In the genomic region with DNA sequence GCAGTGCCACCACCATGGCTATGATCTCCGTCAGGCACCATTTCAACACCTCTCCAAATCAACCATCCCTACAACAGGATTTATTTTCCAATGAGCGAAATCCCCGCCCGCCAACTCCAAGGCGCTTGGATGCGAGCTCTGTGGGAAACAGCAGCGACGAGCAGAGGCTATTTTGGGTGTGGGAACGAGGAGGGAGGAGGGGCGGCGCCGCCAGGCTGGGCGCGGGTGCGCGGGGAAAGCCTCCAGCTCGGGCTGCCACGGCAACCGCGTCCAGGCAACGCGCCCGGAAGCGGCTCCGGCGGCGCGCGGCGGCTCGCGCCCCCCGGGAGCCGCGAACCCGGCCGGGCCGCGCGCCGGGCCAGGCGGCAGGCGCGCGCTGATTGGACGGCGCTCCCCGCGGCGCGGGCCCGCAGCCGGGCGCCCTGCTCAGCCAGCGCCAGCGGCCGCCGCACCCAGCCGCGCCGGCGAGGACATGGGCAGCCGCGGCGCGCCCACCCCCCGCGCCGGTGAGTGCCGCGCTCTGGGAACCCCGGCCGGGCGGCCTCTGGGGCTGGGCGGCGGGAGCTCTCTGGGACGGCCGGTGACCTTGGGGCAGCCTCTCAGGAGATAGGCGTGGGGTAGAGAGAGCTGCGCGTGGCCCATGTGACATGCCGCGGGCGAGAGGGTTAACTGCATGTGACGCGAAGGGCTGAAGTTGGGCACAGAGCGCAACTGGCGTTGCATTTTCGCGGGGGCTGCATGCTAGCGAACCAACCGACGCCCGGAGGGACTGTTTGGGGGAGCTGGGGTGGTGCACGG, we compare ENCODE assay signal across 2 cellular contexts.
A peak's percentile ranks its signal among the peaks of the same experiment; 100 is the strongest.
TF ChIP-seq lines count a peak whose summit lies in the region.

FAM81A (plus strand) TSS at position 410 of the 798 bp plus-strand sequence. CDS start 20,441 bp downstream, outside the sequence.

TF ChIP-seq in IMR-90, 13 proteins besides CTCF, POLR2A, EP300 and RAD21:
- TF ChIP-seq FOS (IDR thresholded peaks at IDR 0.05; ENCODE audit: low read depth, low read length) (no peak), MXI1 (IDR thresholded peaks at IDR 0.05; ENCODE audit: borderline replicate concordance, low read depth, low read length) (peak; percentile 10; the same call in 1 of the 2 replicates), SMC3 (IDR thresholded peaks at IDR 0.05; ENCODE audit: low read depth, low read length) (no peak), MAFK (IDR thresholded peaks at IDR 0.05; ENCODE audit: low read depth, low read length) (no peak), MAZ (IDR thresholded peaks at IDR 0.05; ENCODE audit: borderline replicate concordance, low read depth, low read length) (no peak; the same call in 1 of the 2 replicates), NFE2L2 (IDR thresholded peaks at IDR 0.05; ENCODE audit: low read depth, low read length) (no peak), BHLHE40 (IDR thresholded peaks at IDR 0.05; ENCODE audit: low read depth, low read length) (no peak), RFX5 (IDR thresholded peaks at IDR 0.05; ENCODE audit: low read depth, low read length) (0 out of 2 replicates have a peak, but pooled peaks have one; percentile 36), CHD1 (IDR thresholded peaks at IDR 0.05; ENCODE audit: low read depth, low read length) (no peak), RCOR1 (IDR thresholded peaks at IDR 0.05; ENCODE audit: insufficient replicate concordance, low read length) (no peak)
- TF ChIP-seq, protein P1, sequence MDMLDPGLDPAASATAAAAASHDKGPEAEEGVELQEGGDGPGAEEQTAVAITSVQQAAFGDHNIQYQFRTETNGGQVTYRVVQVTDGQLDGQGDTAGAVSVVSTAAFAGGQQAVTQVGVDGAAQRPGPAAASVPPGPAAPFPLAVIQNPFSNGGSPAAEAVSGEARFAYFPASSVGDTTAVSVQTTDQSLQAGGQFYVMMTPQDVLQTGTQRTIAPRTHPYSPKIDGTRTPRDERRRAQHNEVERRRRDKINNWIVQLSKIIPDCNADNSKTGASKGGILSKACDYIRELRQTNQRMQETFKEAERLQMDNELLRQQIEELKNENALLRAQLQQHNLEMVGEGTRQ (IDR thresholded peaks at IDR 0.05; ENCODE audit: low read depth, low read length), result peak; percentile 19; the same call in 1 of the 2 replicates
- TF ChIP-seq, protein P2, sequence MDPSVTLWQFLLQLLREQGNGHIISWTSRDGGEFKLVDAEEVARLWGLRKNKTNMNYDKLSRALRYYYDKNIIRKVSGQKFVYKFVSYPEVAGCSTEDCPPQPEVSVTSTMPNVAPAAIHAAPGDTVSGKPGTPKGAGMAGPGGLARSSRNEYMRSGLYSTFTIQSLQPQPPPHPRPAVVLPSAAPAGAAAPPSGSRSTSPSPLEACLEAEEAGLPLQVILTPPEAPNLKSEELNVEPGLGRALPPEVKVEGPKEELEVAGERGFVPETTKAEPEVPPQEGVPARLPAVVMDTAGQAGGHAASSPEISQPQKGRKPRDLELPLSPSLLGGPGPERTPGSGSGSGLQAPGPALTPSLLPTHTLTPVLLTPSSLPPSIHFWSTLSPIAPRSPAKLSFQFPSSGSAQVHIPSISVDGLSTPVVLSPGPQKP (IDR thresholded peaks at IDR 0.05; ENCODE audit: borderline replicate concordance, low read depth, low read length), result no peak

TF ChIP-seq in K562, 482 proteins besides CTCF, POLR2A, EP300 and RAD21:
- TF ChIP-seq NCOA2 (IDR thresholded peaks at IDR 0.05; ENCODE audit: partially characterized antibody in 2 of 2) (no peak), GTF2B (IDR thresholded peaks at IDR 0.05; ENCODE audit: extremely low read depth, insufficient read length) (no peak), MYC (IDR thresholded peaks at IDR 0.05; ENCODE audit: low read depth, low read length) (no peak), MYC (CRISPR knock-in tag; IDR thresholded peaks at IDR 0.05; ENCODE audit: borderline replicate concordance, low read depth) (no peak), NRF1 (conservative IDR thresholded peaks at IDR 0.05 in 1 of 2, IDR thresholded peaks at IDR 0.05 in 1 of 2) (no peak), SOX6 (IDR thresholded peaks at IDR 0.05) (no peak), SRF (CRISPR knock-in tag; IDR thresholded peaks at IDR 0.05) (no peak), RFX5 (IDR thresholded peaks at IDR 0.05; ENCODE audit: low read depth, low read length) (no peak), RB1 (IDR thresholded peaks at IDR 0.05; ENCODE audit: low read depth) (no peak), ZNF24 (IDR thresholded peaks at IDR 0.05) (no peak), C11orf30 (IDR thresholded peaks at IDR 0.05; ENCODE audit: low read depth) (no peak), SRSF3 (IDR thresholded peaks at IDR 0.05; ENCODE audit: insufficient read depth, low read length) (no peak), CBX2 (IDR thresholded peaks at IDR 0.05; ENCODE audit: insufficient read depth, low read length, poor library complexity, severe bottlenecking) (no peak)
- TF ChIP-seq, protein P3, sequence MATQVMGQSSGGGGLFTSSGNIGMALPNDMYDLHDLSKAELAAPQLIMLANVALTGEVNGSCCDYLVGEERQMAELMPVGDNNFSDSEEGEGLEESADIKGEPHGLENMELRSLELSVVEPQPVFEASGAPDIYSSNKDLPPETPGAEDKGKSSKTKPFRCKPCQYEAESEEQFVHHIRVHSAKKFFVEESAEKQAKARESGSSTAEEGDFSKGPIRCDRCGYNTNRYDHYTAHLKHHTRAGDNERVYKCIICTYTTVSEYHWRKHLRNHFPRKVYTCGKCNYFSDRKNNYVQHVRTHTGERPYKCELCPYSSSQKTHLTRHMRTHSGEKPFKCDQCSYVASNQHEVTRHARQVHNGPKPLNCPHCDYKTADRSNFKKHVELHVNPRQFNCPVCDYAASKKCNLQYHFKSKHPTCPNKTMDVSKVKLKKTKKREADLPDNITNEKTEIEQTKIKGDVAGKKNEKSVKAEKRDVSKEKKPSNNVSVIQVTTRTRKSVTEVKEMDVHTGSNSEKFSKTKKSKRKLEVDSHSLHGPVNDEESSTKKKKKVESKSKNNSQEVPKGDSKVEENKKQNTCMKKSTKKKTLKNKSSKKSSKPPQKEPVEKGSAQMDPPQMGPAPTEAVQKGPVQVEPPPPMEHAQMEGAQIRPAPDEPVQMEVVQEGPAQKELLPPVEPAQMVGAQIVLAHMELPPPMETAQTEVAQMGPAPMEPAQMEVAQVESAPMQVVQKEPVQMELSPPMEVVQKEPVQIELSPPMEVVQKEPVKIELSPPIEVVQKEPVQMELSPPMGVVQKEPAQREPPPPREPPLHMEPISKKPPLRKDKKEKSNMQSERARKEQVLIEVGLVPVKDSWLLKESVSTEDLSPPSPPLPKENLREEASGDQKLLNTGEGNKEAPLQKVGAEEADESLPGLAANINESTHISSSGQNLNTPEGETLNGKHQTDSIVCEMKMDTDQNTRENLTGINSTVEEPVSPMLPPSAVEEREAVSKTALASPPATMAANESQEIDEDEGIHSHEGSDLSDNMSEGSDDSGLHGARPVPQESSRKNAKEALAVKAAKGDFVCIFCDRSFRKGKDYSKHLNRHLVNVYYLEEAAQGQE (CRISPR knock-in tag; IDR thresholded peaks at IDR 0.05; ENCODE audit: low read depth), result no peak
- TF ChIP-seq, protein P4, sequence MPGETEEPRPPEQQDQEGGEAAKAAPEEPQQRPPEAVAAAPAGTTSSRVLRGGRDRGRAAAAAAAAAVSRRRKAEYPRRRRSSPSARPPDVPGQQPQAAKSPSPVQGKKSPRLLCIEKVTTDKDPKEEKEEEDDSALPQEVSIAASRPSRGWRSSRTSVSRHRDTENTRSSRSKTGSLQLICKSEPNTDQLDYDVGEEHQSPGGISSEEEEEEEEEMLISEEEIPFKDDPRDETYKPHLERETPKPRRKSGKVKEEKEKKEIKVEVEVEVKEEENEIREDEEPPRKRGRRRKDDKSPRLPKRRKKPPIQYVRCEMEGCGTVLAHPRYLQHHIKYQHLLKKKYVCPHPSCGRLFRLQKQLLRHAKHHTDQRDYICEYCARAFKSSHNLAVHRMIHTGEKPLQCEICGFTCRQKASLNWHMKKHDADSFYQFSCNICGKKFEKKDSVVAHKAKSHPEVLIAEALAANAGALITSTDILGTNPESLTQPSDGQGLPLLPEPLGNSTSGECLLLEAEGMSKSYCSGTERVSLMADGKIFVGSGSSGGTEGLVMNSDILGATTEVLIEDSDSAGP (CRISPR knock-in tag; IDR thresholded peaks at IDR 0.05), result no peak
- TF ChIP-seq, protein P5, sequence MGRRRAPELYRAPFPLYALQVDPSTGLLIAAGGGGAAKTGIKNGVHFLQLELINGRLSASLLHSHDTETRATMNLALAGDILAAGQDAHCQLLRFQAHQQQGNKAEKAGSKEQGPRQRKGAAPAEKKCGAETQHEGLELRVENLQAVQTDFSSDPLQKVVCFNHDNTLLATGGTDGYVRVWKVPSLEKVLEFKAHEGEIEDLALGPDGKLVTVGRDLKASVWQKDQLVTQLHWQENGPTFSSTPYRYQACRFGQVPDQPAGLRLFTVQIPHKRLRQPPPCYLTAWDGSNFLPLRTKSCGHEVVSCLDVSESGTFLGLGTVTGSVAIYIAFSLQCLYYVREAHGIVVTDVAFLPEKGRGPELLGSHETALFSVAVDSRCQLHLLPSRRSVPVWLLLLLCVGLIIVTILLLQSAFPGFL (CRISPR knock-in tag; IDR thresholded peaks at IDR 0.05), result no peak
- TF ChIP-seq, protein P6, sequence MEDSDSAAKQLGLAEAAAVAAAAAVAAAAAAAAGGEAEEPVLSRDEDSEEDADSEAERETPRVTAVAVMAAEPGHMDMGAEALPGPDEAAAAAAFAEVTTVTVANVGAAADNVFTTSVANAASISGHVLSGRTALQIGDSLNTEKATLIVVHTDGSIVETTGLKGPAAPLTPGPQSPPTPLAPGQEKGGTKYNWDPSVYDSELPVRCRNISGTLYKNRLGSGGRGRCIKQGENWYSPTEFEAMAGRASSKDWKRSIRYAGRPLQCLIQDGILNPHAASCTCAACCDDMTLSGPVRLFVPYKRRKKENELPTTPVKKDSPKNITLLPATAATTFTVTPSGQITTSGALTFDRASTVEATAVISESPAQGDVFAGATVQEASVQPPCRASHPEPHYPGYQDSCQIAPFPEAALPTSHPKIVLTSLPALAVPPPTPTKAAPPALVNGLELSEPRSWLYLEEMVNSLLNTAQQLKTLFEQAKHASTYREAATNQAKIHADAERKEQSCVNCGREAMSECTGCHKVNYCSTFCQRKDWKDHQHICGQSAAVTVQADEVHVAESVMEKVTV (CRISPR knock-in tag; IDR thresholded peaks at IDR 0.05), result no peak
- TF ChIP-seq, protein P7, sequence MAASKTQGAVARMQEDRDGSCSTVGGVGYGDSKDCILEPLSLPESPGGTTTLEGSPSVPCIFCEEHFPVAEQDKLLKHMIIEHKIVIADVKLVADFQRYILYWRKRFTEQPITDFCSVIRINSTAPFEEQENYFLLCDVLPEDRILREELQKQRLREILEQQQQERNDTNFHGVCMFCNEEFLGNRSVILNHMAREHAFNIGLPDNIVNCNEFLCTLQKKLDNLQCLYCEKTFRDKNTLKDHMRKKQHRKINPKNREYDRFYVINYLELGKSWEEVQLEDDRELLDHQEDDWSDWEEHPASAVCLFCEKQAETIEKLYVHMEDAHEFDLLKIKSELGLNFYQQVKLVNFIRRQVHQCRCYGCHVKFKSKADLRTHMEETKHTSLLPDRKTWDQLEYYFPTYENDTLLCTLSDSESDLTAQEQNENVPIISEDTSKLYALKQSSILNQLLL (CRISPR knock-in tag; IDR thresholded peaks at IDR 0.05; ENCODE audit: borderline replicate concordance), result no peak
- TF ChIP-seq, protein P8, sequence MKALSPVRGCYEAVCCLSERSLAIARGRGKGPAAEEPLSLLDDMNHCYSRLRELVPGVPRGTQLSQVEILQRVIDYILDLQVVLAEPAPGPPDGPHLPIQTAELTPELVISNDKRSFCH (CRISPR knock-in tag; IDR thresholded peaks at IDR 0.05), result no peak
- TF ChIP-seq, protein P8 (tag; IDR thresholded peaks at IDR 0.05), result no peak
